11 cellular contexts compared by ENCODE assay signal in genomic region chr1:54274881-54275280, GRCh38.
DNase-seq lines count a peak whose midpoint lies in the region; ATAC-seq, FAIRE-seq and TF ChIP-seq lines count a peak whose summit lies in the region.
"Had no signal": no experiment of that assay in that cellular context is flagged by ENCODE, and none has a peak within 500 bp of the region (broad histone marks: within the 10 kb centered on the region; RNA-seq: fewer than 3 reads in every experiment).

No MANE protein-coding gene starts in this region.

- H3K36me3 ChIP-seq in KOPT-K1 (ENCODE audit: insufficient read depth, low read length) (peaks cover 86% of the 10 kb centered on the region), ascending aorta (no peaks in the 10 kb centered on the region), small intestine (ENCODE audit: control insufficient read depth in 2 of 2, insufficient read depth in 2 of 2, low read length in 2 of 2) (no peaks in the 10 kb centered on the region)

- no peaks in the 10 kb centered on the region for H3K27me3 ChIP-seq in ascending aorta
- H3K27me3 ChIP-seq in small intestine (ENCODE audit: control insufficient read depth in 2 of 2, insufficient read depth in 2 of 2, low read length in 2 of 2) = no peaks in the 10 kb centered on the region

- ATAC-seq in memory B cell (ENCODE audit: low read depth) (no peak), HG03342 (IDR thresholded peaks at IDR 0.05; ENCODE audit: unreplicated experiment) (no peak), HG02973 (IDR thresholded peaks at IDR 0.05; ENCODE audit: unreplicated experiment) (no peak), HG03457 (IDR thresholded peaks at IDR 0.05; ENCODE audit: unreplicated experiment) (no peak)

- H3K9me3 ChIP-seq in KOPT-K1 (ENCODE audit: insufficient read depth, low read length, poor library complexity, severe bottlenecking) (no peaks in the 10 kb centered on the region), ascending aorta (no peaks in the 10 kb centered on the region), small intestine (ENCODE audit: control insufficient read depth, low read depth) (no peaks in the 10 kb centered on the region)

- H3K9me3 Mint-ChIP-seq in memory B cell = no peaks in the 10 kb centered on the region

- H3K4me1 ChIP-seq in ascending aorta (peaks cover 41 to 70% of the 10 kb centered on the region in 2 donors), small intestine (ENCODE audit: control insufficient read depth in 2 of 2, insufficient read depth in 1 of 2, low read depth in 1 of 2, low read length in 1 of 2) (peaks cover 14 to 28% of the 10 kb centered on the region in 2 donors)

- H3K27ac ChIP-seq in KOPT-K1 (ENCODE audit: low read depth, low read length, poor library complexity, severe bottlenecking) (peak overlapping the region; percentile 8), ascending aorta (peak overlapping the region; percentile 96 to 98), small intestine (ENCODE audit: low read depth in 1 of 2, low read length in 1 of 2) (peak overlapping the region; percentile 27 to 79)

- no peaks in the 10 kb centered on the region for H3K27me3 Mint-ChIP-seq in memory B cell

- peaks cover 20% of the 10 kb centered on the region for H3K4me1 Mint-ChIP-seq in memory B cell

- peak overlapping the region; percentile 59 for H3K27ac Mint-ChIP-seq in memory B cell

- H3K36me3 Mint-ChIP-seq in memory B cell = peaks cover 4% of the 10 kb centered on the region

- no peak overlapping the region for H3K4me3 Mint-ChIP-seq in memory B cell

- WGBS in small intestine, 3 donors = 55 to 71% (median 60%) methylated on average over 11 of the region's 11 CpGs

- no peak for FAIRE-seq in small intestine (lab: Jason Lieb, UNC)
- FAIRE-seq: D721Med had no signal

- TF ChIP-seq CTCF in ascending aorta (IDR thresholded peaks at IDR 0.05) = no peak

- intact Hi-C loops in ascending aorta (cut with DNase I) = loop anchor here (5.0 to 10.0 kb wide), 4 partner anchors 48 to 490 kb away; partner anchors contain the start of genes ACOT11 and PARS2

- H3K4me3 ChIP-seq in ascending aorta (peak overlapping the region; percentile 2 to 27), small intestine (ENCODE audit: low read depth in 1 of 2, low read length in 2 of 2) (no peak overlapping the region)

- DNase-seq in ascending aorta (ENCODE audit: low spot score in 2 of 2) = no peak
- DNase-seq in memory B cell (ENCODE audit: low spot score in 2 of 2) = no peak
- DNase-seq in small intestine = no peak
- no peak for DNase-seq in NCI-H2029 treated with DMSO at 0.1 percent for 48 hours (lab: John Stamatoyannopoulos, UW)
- DNase-seq: NCI-H2171; stimulated activated CD4-positive, alpha-beta T cell treated with anti-CD3 and anti-CD28 coated beads, Interleukin-15, amount 100 ng/mL, for 24 hours had no signal

Comparison
In these comparisons a context has a peak if more than half of its experiments do, and no peak if none do; other contexts are left out.
1. H3K27ac ChIP-seq: peak in every context shown above with its lines; median percentile 97 in ascending aorta; 53 in small intestine; 8 in KOPT-K1.
2. H3K4me3 ChIP-seq: peak in ascending aorta (2 of 2); none in small intestine (0 of 2).